1 cellular context compared by ENCODE assay signal in the genomic region with DNA sequence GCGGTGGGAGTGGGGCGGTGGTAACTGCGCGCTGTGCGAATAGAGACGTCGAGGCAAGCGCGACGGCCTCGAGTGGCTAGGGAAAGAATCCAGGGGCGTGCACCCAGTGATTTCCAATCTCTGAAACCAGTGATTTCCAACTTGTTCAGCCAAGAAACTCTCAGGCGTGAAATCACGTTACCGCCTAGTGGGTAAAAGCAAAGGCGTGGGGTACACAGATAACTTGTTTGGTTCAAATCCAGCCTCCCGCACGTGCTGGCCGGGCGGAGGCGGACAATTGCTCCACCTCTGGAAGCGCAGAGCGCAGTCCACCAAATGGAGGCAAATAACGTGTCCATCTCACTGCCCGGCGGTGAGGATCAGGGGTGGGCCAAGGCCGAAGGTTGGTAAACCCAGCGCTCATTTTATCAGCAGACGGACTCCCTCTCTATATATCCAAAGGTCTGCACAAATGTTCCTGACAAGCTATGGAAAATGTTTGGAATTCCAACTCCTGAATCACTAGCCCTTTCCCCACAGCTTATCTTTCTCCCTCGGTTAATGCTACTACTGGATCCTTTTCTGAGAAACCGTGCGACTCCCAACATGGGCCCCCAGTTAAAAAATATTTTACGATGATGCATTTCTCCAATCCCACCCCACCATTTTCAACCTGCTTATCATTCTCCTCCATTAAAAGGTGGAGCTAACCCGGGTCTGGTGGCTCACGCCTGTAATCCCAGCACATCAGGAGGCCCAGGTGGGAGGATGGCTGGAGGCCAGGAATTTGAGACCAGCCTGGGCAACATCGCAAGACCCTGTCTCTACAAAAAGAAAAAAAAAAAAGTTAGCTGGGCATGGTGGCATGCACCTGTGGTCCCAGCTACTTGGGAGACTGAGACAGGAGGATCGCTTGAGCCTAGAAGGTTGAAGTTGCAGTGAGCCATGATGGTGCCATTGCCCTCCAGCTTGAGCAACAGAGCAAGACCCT.
A peak's percentile ranks its signal among the peaks of the same experiment; 100 is the strongest.
TF ChIP-seq lines count a peak whose summit lies in the region.

No MANE protein-coding gene starts in this region.

TF ChIP-seq in HepG2, 621 proteins besides CTCF, POLR2A, EP300 and RAD21 (continued from another document and continues in another):
- TF ChIP-seq, protein P1, sequence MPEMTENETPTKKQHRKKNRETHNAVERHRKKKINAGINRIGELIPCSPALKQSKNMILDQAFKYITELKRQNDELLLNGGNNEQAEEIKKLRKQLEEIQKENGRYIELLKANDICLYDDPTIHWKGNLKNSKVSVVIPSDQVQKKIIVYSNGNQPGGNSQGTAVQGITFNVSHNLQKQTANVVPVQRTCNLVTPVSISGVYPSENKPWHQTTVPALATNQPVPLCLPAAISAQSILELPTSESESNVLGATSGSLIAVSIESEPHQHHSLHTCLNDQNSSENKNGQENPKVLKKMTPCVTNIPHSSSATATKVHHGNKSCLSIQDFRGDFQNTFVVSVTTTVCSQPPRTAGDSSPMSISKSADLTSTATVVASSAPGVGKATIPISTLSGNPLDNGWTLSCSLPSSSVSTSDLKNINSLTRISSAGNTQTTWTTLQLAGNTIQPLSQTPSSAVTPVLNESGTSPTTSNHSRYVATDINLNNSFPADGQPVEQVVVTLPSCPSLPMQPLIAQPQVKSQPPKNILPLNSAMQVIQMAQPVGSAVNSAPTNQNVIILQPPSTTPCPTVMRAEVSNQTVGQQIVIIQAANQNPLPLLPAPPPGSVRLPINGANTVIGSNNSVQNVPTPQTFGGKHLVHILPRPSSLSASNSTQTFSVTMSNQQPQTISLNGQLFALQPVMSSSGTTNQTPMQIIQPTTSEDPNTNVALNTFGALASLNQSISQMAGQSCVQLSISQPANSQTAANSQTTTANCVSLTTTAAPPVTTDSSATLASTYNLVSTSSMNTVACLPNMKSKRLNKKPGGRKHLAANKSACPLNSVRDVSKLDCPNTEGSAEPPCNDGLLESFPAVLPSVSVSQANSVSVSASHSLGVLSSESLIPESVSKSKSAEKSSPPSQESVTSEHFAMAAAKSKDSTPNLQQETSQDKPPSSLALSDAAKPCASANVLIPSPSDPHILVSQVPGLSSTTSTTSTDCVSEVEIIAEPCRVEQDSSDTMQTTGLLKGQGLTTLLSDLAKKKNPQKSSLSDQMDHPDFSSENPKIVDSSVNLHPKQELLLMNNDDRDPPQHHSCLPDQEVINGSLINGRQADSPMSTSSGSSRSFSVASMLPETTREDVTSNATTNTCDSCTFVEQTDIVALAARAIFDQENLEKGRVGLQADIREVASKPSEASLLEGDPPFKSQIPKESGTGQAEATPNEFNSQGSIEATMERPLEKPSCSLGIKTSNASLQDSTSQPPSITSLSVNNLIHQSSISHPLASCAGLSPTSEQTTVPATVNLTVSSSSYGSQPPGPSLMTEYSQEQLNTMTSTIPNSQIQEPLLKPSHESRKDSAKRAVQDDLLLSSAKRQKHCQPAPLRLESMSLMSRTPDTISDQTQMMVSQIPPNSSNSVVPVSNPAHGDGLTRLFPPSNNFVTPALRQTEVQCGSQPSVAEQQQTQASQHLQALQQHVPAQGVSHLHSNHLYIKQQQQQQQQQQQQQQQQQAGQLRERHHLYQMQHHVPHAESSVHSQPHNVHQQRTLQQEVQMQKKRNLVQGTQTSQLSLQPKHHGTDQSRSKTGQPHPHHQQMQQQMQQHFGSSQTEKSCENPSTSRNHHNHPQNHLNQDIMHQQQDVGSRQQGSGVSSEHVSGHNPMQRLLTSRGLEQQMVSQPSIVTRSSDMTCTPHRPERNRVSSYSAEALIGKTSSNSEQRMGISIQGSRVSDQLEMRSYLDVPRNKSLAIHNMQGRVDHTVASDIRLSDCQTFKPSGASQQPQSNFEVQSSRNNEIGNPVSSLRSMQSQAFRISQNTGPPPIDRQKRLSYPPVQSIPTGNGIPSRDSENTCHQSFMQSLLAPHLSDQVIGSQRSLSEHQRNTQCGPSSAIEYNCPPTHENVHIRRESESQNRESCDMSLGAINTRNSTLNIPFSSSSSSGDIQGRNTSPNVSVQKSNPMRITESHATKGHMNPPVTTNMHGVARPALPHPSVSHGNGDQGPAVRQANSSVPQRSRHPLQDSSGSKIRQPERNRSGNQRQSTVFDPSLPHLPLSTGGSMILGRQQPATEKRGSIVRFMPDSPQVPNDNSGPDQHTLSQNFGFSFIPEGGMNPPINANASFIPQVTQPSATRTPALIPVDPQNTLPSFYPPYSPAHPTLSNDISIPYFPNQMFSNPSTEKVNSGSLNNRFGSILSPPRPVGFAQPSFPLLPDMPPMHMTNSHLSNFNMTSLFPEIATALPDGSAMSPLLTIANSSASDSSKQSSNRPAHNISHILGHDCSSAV (CRISPR knock-in tag; IDR thresholded peaks at IDR 0.05; ENCODE audit: borderline replicate concordance) = no peak
- TF ChIP-seq FOXP4 (CRISPR knock-in tag; IDR thresholded peaks at IDR 0.05) (peak; percentile 65), KDM6A (CRISPR knock-in tag; IDR thresholded peaks at IDR 0.05; ENCODE audit: low read depth) (no peak), HNF4G (IDR thresholded peaks at IDR 0.05; ENCODE audit: borderline replicate concordance, low read depth, low read length) (no peak; the same call in 1 of the 2 replicates), HNF4G (CRISPR knock-in tag; IDR thresholded peaks at IDR 0.05; ENCODE audit: borderline replicate concordance, low read depth) (no peak; the same call in 1 of the 2 replicates), ZNF18 (CRISPR knock-in tag; IDR thresholded peaks at IDR 0.05; ENCODE audit: insufficient replicate concordance) (no peak), MED13 (CRISPR knock-in tag; IDR thresholded peaks at IDR 0.05) (no peak), ZFP62 (CRISPR knock-in tag; IDR thresholded peaks at IDR 0.05) (no peak), PATZ1 (CRISPR knock-in tag; IDR thresholded peaks at IDR 0.05) (no peak; the same call in 1 of the 2 replicates), ZNF549 (CRISPR knock-in tag; IDR thresholded peaks at IDR 0.05) (no peak), ZNF670 (CRISPR knock-in tag; IDR thresholded peaks at IDR 0.05; ENCODE audit: borderline replicate concordance) (no peak), PRDM4 (CRISPR knock-in tag; IDR thresholded peaks at IDR 0.05; ENCODE audit: borderline replicate concordance) (no peak), ZNF343 (CRISPR knock-in tag; IDR thresholded peaks at IDR 0.05) (no peak), MLLT10 (CRISPR knock-in tag; IDR thresholded peaks at IDR 0.05) (no peak), RARG (CRISPR knock-in tag; IDR thresholded peaks at IDR 0.05; ENCODE audit: low read depth) (no peak), TBL1XR1 (IDR thresholded peaks at IDR 0.05; ENCODE audit: borderline replicate concordance, low read length, partially characterized antibody) (no peak)
- TF ChIP-seq, protein P2, sequence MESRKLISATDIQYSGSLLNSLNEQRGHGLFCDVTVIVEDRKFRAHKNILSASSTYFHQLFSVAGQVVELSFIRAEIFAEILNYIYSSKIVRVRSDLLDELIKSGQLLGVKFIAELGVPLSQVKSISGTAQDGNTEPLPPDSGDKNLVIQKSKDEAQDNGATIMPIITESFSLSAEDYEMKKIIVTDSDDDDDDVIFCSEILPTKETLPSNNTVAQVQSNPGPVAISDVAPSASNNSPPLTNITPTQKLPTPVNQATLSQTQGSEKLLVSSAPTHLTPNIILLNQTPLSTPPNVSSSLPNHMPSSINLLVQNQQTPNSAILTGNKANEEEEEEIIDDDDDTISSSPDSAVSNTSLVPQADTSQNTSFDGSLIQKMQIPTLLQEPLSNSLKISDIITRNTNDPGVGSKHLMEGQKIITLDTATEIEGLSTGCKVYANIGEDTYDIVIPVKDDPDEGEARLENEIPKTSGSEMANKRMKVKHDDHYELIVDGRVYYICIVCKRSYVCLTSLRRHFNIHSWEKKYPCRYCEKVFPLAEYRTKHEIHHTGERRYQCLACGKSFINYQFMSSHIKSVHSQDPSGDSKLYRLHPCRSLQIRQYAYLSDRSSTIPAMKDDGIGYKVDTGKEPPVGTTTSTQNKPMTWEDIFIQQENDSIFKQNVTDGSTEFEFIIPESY (CRISPR knock-in tag; IDR thresholded peaks at IDR 0.05) = no peak
- TF ChIP-seq, protein P3, sequence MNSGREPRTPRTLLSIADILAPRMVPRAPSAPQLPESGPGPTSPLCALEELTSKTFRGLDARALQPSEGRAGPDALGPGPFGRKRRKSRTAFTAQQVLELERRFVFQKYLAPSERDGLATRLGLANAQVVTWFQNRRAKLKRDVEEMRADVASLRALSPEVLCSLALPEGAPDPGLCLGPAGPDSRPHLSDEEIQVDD (CRISPR knock-in tag; IDR thresholded peaks at IDR 0.05; ENCODE audit: borderline replicate concordance) = 0 out of 2 replicates have a peak, but pooled peaks have one; percentile 2
- TF ChIP-seq, protein P4, sequence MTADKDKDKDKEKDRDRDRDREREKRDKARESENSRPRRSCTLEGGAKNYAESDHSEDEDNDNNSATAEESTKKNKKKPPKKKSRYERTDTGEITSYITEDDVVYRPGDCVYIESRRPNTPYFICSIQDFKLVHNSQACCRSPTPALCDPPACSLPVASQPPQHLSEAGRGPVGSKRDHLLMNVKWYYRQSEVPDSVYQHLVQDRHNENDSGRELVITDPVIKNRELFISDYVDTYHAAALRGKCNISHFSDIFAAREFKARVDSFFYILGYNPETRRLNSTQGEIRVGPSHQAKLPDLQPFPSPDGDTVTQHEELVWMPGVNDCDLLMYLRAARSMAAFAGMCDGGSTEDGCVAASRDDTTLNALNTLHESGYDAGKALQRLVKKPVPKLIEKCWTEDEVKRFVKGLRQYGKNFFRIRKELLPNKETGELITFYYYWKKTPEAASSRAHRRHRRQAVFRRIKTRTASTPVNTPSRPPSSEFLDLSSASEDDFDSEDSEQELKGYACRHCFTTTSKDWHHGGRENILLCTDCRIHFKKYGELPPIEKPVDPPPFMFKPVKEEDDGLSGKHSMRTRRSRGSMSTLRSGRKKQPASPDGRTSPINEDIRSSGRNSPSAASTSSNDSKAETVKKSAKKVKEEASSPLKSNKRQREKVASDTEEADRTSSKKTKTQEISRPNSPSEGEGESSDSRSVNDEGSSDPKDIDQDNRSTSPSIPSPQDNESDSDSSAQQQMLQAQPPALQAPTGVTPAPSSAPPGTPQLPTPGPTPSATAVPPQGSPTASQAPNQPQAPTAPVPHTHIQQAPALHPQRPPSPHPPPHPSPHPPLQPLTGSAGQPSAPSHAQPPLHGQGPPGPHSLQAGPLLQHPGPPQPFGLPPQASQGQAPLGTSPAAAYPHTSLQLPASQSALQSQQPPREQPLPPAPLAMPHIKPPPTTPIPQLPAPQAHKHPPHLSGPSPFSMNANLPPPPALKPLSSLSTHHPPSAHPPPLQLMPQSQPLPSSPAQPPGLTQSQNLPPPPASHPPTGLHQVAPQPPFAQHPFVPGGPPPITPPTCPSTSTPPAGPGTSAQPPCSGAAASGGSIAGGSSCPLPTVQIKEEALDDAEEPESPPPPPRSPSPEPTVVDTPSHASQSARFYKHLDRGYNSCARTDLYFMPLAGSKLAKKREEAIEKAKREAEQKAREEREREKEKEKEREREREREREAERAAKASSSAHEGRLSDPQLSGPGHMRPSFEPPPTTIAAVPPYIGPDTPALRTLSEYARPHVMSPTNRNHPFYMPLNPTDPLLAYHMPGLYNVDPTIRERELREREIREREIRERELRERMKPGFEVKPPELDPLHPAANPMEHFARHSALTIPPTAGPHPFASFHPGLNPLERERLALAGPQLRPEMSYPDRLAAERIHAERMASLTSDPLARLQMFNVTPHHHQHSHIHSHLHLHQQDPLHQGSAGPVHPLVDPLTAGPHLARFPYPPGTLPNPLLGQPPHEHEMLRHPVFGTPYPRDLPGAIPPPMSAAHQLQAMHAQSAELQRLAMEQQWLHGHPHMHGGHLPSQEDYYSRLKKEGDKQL (CRISPR knock-in tag; IDR thresholded peaks at IDR 0.05; ENCODE audit: low read depth) = peak; percentile 46; the same call in 1 of the 2 replicates
